Comparison of ENCODE assay signal across 14 cellular contexts in the genomic region with DNA sequence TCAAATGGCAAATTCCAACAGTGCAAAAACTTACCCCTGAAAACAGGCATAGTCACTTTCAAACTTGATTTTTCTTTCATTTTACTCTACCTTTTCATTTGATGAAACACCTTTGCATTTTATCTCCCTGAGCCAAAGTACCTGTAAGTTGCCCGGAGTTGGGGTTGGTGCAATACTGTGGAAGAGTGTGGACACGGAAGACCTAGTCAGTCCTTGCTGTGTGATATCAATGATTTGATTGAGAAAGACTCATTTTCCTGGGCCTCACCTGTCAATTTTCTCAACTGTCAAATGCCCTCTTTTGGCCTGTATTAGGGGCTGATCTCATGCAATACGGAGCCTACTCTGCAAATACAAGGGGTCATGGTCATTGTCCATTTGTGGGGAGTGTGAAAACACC. TPM values are rescaled to one million over a fixed set of nuclear protein-coding genes. Genes with fewer than 3 reads are reported as not detected.
DNase-seq lines count a peak whose midpoint lies in the region; ATAC-seq and TF ChIP-seq lines count a peak whose summit lies in the region.
"Had no signal": no experiment of that assay in that cellular context is flagged by ENCODE, and none has a peak within 500 bp of the region (broad histone marks: within the 10 kb centered on the region; RNA-seq: fewer than 3 reads in every experiment).

No MANE protein-coding gene starts in this region.

- intact Hi-C loops in activated CD4-positive, alpha-beta T cell treated with anti-CD3 and anti-CD28 coated beads for 36 hours (cut with DNase I, micrococcal nuclease), result no loop called here
- intact Hi-C loops in tibial artery (cut with DNase I; ENCODE audit: low total_unique reads), result no loop called here

- H3K27me3 ChIP-seq in BLaER1 treated with 17β-estradiol and CSF1 and Interleukin-3, amounts not matched to agents 10 nM and 100 nM, result no peaks in the 10 kb centered on the region
- no peaks in the 10 kb centered on the region for H3K27me3 ChIP-seq in tibial artery
- H3K27me3 ChIP-seq: SJCRH30 had no signal

- DNase-seq in activated CD4-positive, alpha-beta T cell treated with anti-CD3 and anti-CD28 coated beads for 36 hours, result no peak
- DNase-seq in activated CD4-positive, alpha-beta T cell treated with anti-CD3 and anti-CD28 coated beads for 4 hours, result no peak
- DNase-seq in T-helper 17 cell (no peak), left lobe of liver (ENCODE audit: low spot score) (peak; percentile 44), tibial artery (no peak), activated gamma-delta T cell treated with Interleukin-2 at 50 U/mL for 16 hours (no peak)
- DNase-seq: amniotic stem cell, NCI-H187 treated with DMSO at 0.1 percent for 48 hours, NCI-H446 treated with DMSO at 0.1 percent for 48 hours, psoas muscle had no signal

- no peaks in the 10 kb centered on the region for H3K27me3 Mint-ChIP-seq in activated CD4-positive, alpha-beta T cell treated with anti-CD3 and anti-CD28 coated beads for 36 hours
- no peaks in the 10 kb centered on the region for H3K27me3 Mint-ChIP-seq in T-helper 17 cell

- peaks cover 0 to 4% (median 0%) of the 10 kb centered on the region in 11 experiments; a peak in 2 of 22 replicates for H4K20me1 ChIP-seq in BLaER1 treated with 17β-estradiol and CSF1 and Interleukin-3, amounts not matched to agents 10 nM and 100 nM

- CTCF ChIA-PET in activated CD4-positive, alpha-beta T cell treated with anti-CD3 and anti-CD28 coated beads for 36 hours (lab: Charles Lee), result interaction anchor here (1.5 kb wide), 1 partner anchor 14 kb away, joined by 11 read pairs; no protein-coding TSS in a partner anchor

- H3K36me3 Mint-ChIP-seq in activated CD4-positive, alpha-beta T cell treated with anti-CD3 and anti-CD28 coated beads for 36 hours (ENCODE audit: low read depth), result peaks cover 17% of the 10 kb centered on the region
- peaks cover 2% of the 10 kb centered on the region for H3K36me3 Mint-ChIP-seq in T-helper 17 cell (ENCODE audit: low read depth)

- H3K4me1 ChIP-seq in BLaER1 treated with 17β-estradiol and CSF1 and Interleukin-3, amounts not matched to agents 10 nM and 100 nM, result peaks cover 38 to 55% (median 44%) of the 10 kb centered on the region in 10 experiments
- H3K4me1 ChIP-seq in tibial artery, result peaks cover 0 to 5% (median 0%) of the 10 kb centered on the region in 4 donors

- no peaks in the 10 kb centered on the region for H3K9me3 Mint-ChIP-seq in activated CD4-positive, alpha-beta T cell treated with anti-CD3 and anti-CD28 coated beads for 36 hours (ENCODE audit: low read depth)

- POLR2A ChIA-PET in activated CD4-positive, alpha-beta T cell treated with anti-CD3 and anti-CD28 coated beads for 36 hours (lab: Charles Lee), result no interaction called here

- peak overlapping the region in 1 of 11 experiments; percentile 12; a peak in 2 of 22 replicates for H3K9ac ChIP-seq in BLaER1 treated with 17β-estradiol and CSF1 and Interleukin-3, amounts not matched to agents 10 nM and 100 nM

- H3K4me1 Mint-ChIP-seq in activated CD4-positive, alpha-beta T cell treated with anti-CD3 and anti-CD28 coated beads for 36 hours, result peaks cover 73% of the 10 kb centered on the region
- peaks cover 25% of the 10 kb centered on the region for H3K4me1 Mint-ChIP-seq in T-helper 17 cell

- no peak for ATAC-seq in activated CD4-positive, alpha-beta T cell treated with anti-CD3 and anti-CD28 coated beads for 36 hours
- no peak for ATAC-seq in T-helper 17 cell
- ATAC-seq in left lobe of liver, result peak; percentile 56
- no peak for ATAC-seq in GM21528 (IDR thresholded peaks at IDR 0.05; ENCODE audit: low FRiP score, unreplicated experiment)

- peak overlapping the region; percentile 95 for H3K27ac Mint-ChIP-seq in activated CD4-positive, alpha-beta T cell treated with anti-CD3 and anti-CD28 coated beads for 36 hours
- peak overlapping the region; percentile 86 for H3K27ac Mint-ChIP-seq in T-helper 17 cell

- peaks cover 8 to 40% (median 27%) of the 10 kb centered on the region in 11 experiments; a peak in 18 of 22 replicates for H3K36me3 ChIP-seq in BLaER1 treated with 17β-estradiol and CSF1 and Interleukin-3, amounts not matched to agents 10 nM and 100 nM
- H3K36me3 ChIP-seq in tibial artery, result no peaks in the 10 kb centered on the region
- H3K36me3 ChIP-seq: SJCRH30 had no signal

- peak overlapping the region in 1 of 10 experiments; percentile 28; a peak in 1 of 20 replicates for H3K4me3 ChIP-seq in BLaER1 treated with 17β-estradiol and CSF1 and Interleukin-3, amounts not matched to agents 10 nM and 100 nM
- no peak overlapping the region for H3K4me3 ChIP-seq in tibial artery
- H3K4me3 ChIP-seq: SJCRH30 had no signal

- H3K4me2 ChIP-seq in BLaER1 treated with 17β-estradiol and CSF1 and Interleukin-3, amounts not matched to agents 10 nM and 100 nM, result peak overlapping the region; percentile 58 to 96 (median 78)

- no peak for TF ChIP-seq CTCF in tibial artery (IDR thresholded peaks at IDR 0.05)

- peaks cover 23 to 41% (median 28%) of the 10 kb centered on the region in 11 experiments for H3K9me3 ChIP-seq in BLaER1 treated with 17β-estradiol and CSF1 and Interleukin-3, amounts not matched to agents 10 nM and 100 nM (replicated peaks in 1 of 11)
- H3K9me3 ChIP-seq in T-helper 17 cell (ENCODE audit: control insufficient read depth, low read length, poor library complexity, severe bottlenecking), result no peaks in the 10 kb centered on the region
- no peaks in the 10 kb centered on the region for H3K9me3 ChIP-seq in tibial artery
- H3K9me3 ChIP-seq: psoas muscle, SJCRH30 had no signal

- H3K4me3 Mint-ChIP-seq in activated CD4-positive, alpha-beta T cell treated with anti-CD3 and anti-CD28 coated beads for 36 hours, result peak overlapping the region; percentile 66
- H3K4me3 Mint-ChIP-seq in T-helper 17 cell, result no peak overlapping the region

- peak overlapping the region in 2 of 11 experiments; percentile 6 to 33; a peak in 2 of 22 replicates for H3K27ac ChIP-seq in BLaER1 treated with 17β-estradiol and CSF1 and Interleukin-3, amounts not matched to agents 10 nM and 100 nM
- H3K27ac ChIP-seq in tibial artery, result no peak overlapping the region
- H3K27ac ChIP-seq: C4-2B, psoas muscle, SJCRH30 had no signal

RNA-seq across cellular contexts. Expression of gene PITPNC1, which starts 22.6 kb away (rescaled TPM):
- total RNA-seq in activated CD4-positive, alpha-beta T cell treated with anti-CD3 and anti-CD28 coated beads for 36 hours, result 10 to 100 TPM; 41.6 to 56.3 TPM
- 10 to 100 TPM; 72.9 to 82.0 TPM for total RNA-seq in T-helper 17 cell
- total RNA-seq in left lobe of liver, result 13.1 TPM

RNA-seq across cellular contexts. Expression of gene PSMD12, which starts 33.3 kb away (rescaled TPM):
- 100 to 1,000 TPM; 100 to 101 TPM for total RNA-seq in activated CD4-positive, alpha-beta T cell treated with anti-CD3 and anti-CD28 coated beads for 36 hours
- total RNA-seq in T-helper 17 cell, result 10 to 100 TPM; 43.4 to 53.8 TPM
- total RNA-seq in left lobe of liver, result 28.1 TPM
